29 cellular contexts compared by ENCODE assay signal in genomic region chr4:37422102-37422501, GRCh38.
DNase-seq lines count a peak whose midpoint lies in the region; ATAC-seq, FAIRE-seq and TF ChIP-seq lines count a peak whose summit lies in the region.
"Had no signal": no experiment of that assay in that cellular context is flagged by ENCODE, and none has a peak within 500 bp of the region (broad histone marks: within the 10 kb centered on the region; RNA-seq: fewer than 3 reads in every experiment).

No MANE protein-coding gene starts in this region.

- 24 to 51% (median 32%) methylated on average over 2 of the region's 2 CpGs for WGBS in small intestine, 3 donors

- ATAC-seq in GM18907 (IDR thresholded peaks at IDR 0.05; ENCODE audit: unreplicated experiment) (peak; percentile 55), GM19397 (IDR thresholded peaks at IDR 0.05; ENCODE audit: unreplicated experiment) (peak; percentile 77), GM21825 (IDR thresholded peaks at IDR 0.05; ENCODE audit: unreplicated experiment) (no peak)
- ATAC-seq: A549, HCT116, HepG2 had no signal

- H3K27ac Mint-ChIP-seq in CD4-positive, alpha-beta memory T cell, result no peak overlapping the region
- H3K27ac Mint-ChIP-seq: CD4-positive, alpha-beta T cell had no signal

- POLR2A ChIA-PET in CD4-positive, alpha-beta memory T cell (lab: Charles Lee; ENCODE audit: partially characterized antibody), result no interaction called here

- CTCF ChIA-PET in CD4-positive, alpha-beta memory T cell (lab: Charles Lee; ENCODE audit: partially characterized antibody), result no interaction called here

- no peaks in the 10 kb centered on the region for H3K36me3 ChIP-seq in small intestine (ENCODE audit: control insufficient read depth in 2 of 2, insufficient read depth in 2 of 2, low read length in 2 of 2)
- H3K36me3 ChIP-seq in CD4-positive, alpha-beta memory T cell (ENCODE audit: insufficient read depth, low read length), result no peaks in the 10 kb centered on the region
- H3K36me3 ChIP-seq: BLaER1 treated with 17β-estradiol and CSF1 and Interleukin-3, amounts not matched to agents 10 nM and 100 nM; SJSA1 had no signal

- peaks cover 5 to 8% of the 10 kb centered on the region in 2 donors for H3K27me3 Mint-ChIP-seq in CD4-positive, alpha-beta memory T cell

- H3K4me3 Mint-ChIP-seq in CD4-positive, alpha-beta memory T cell, result no peak overlapping the region
- H3K4me3 Mint-ChIP-seq: CD4-positive, alpha-beta T cell had no signal

- H3K9me3 ChIP-seq in small intestine (ENCODE audit: control insufficient read depth, low read depth), result no peaks in the 10 kb centered on the region
- H3K9me3 ChIP-seq in CD4-positive, alpha-beta memory T cell (ENCODE audit: control insufficient read depth in 1 of 2, low read length in 2 of 2), result no peaks in the 10 kb centered on the region
- H3K9me3 ChIP-seq: A549, Caco-2, SJSA1 had no signal

- H3K27me3 ChIP-seq in small intestine (ENCODE audit: control insufficient read depth in 2 of 2, insufficient read depth in 2 of 2, low read length in 2 of 2), result peaks cover 0 to 3% of the 10 kb centered on the region in 2 donors
- H3K27me3 ChIP-seq in CD4-positive, alpha-beta memory T cell (ENCODE audit: insufficient read depth, low read length), result no peaks in the 10 kb centered on the region
- H3K27me3 ChIP-seq: BLaER1 treated with 17β-estradiol and CSF1 and Interleukin-3, amounts not matched to agents 10 nM and 100 nM; SJSA1 had no signal

- peak; percentile 50 for DNase-seq in small intestine
- no peak for DNase-seq in CD4-positive, alpha-beta memory T cell
- no peak for DNase-seq in activated CD8-positive, alpha-beta memory T cell treated with anti-CD3 and anti-CD28 coated beads for 24 hours
- DNase-seq: AML-193; Caco-2; CD4-positive, alpha-beta T cell; DMS79 treated with DMSO at 0.1 percent for 48 hours; GF-D8; Karpas-422; NCI-H1092; NCI-H1436; NCI-H187; NCI-H2081 treated with DMSO at 0.1 percent for 48 hours; NCI-H2171; NCI-H345; NCI-H510A treated with DMSO at 0.1 percent for 48 hours; NCI-H774; PC-9; Right ventricle myocardium superior had no signal

- H3K9me3 Mint-ChIP-seq in CD4-positive, alpha-beta memory T cell, result peaks cover 0 to 4% (median under 1%) of the 10 kb centered on the region in 8 donors

- H3K27ac ChIP-seq in VCaP, result peak overlapping the region; percentile 8; the same call in 1 of the 2 replicates
- H3K27ac ChIP-seq in small intestine (ENCODE audit: low read depth in 1 of 2, low read length in 1 of 2), result peak overlapping the region in 1 of 2 donors; percentile 20
- H3K27ac ChIP-seq in CD4-positive, alpha-beta memory T cell (ENCODE audit: low read depth, low read length), result no peak overlapping the region
- H3K27ac ChIP-seq: A549; BLaER1 treated with 17β-estradiol and CSF1 and Interleukin-3, amounts not matched to agents 10 nM and 100 nM; PC-9; SJSA1 had no signal

- H3K4me1 ChIP-seq in small intestine (ENCODE audit: control insufficient read depth in 2 of 2, insufficient read depth in 1 of 2, low read depth in 1 of 2, low read length in 1 of 2), result peaks cover 0 to 2% of the 10 kb centered on the region in 2 donors
- no peaks in the 10 kb centered on the region for H3K4me1 ChIP-seq in CD4-positive, alpha-beta memory T cell (ENCODE audit: insufficient read depth, low read length)
- H3K4me1 ChIP-seq: A549; BLaER1 treated with 17β-estradiol and CSF1 and Interleukin-3, amounts not matched to agents 10 nM and 100 nM; SJSA1 had no signal

- no peak for FAIRE-seq in small intestine (lab: Jason Lieb, UNC)
- FAIRE-seq: A549, GM12891, HepG2 had no signal

- intact Hi-C loops in CD4-positive, alpha-beta memory T cell (cut with micrococcal nuclease), result no loop called here

- no peak for TF ChIP-seq CTCF in VCaP (conservative IDR thresholded peaks at IDR 0.05)

- no peaks in the 10 kb centered on the region for H3K36me3 Mint-ChIP-seq in CD4-positive, alpha-beta memory T cell

- no peak overlapping the region for H3K4me3 ChIP-seq in small intestine (ENCODE audit: low read depth in 1 of 2, low read length in 2 of 2)
- no peak overlapping the region for H3K4me3 ChIP-seq in CD4-positive, alpha-beta memory T cell (ENCODE audit: low read length in 2 of 2)
- H3K4me3 ChIP-seq: A549; BLaER1 treated with 17β-estradiol and CSF1 and Interleukin-3, amounts not matched to agents 10 nM and 100 nM; PC-9; SJSA1 had no signal

- H3K4me1 Mint-ChIP-seq in CD4-positive, alpha-beta memory T cell, result no peaks in the 10 kb centered on the region
